ENCODE assay signal across 8 cellular contexts in genomic region chr9:70392189-70392588, GRCh38. TPM values are rescaled to one million over a fixed set of nuclear protein-coding genes. Genes with fewer than 3 reads are reported as not detected.
A peak's percentile ranks its signal among the peaks of the same experiment; 100 is the strongest.
DNase-seq lines count a peak whose midpoint lies in the region; ATAC-seq lines count a peak whose summit lies in the region.

No MANE protein-coding gene starts in this region.

- peak overlapping the region; percentile 80 to 94 (median 87) for H3K27ac Mint-ChIP-seq in immature natural killer cell

- peaks cover 2% of the 10 kb centered on the region in 3 donors for H3K27me3 Mint-ChIP-seq in immature natural killer cell (ENCODE audit: low read depth in 3 of 3)

- peak overlapping the region; percentile 52 to 76 (median 67) for H3K4me3 Mint-ChIP-seq in immature natural killer cell

- intact Hi-C loops in Right ventricle myocardium inferior (cut with DNase I) (loop anchor here (2.0 to 5.0 kb wide), 3 partner anchors 19 to 210 kb away; no protein-coding TSS in a partner anchor), cardiac septum (cut with DNase I) (no loop called here)

- no peaks in the 10 kb centered on the region for H3K9me3 Mint-ChIP-seq in immature natural killer cell

- H3K4me1 Mint-ChIP-seq in immature natural killer cell, result peaks cover 83 to 89% of the 10 kb centered on the region in 2 donors

- peaks cover 0 to 6% (median 0%) of the 10 kb centered on the region in 3 donors for H3K36me3 Mint-ChIP-seq in immature natural killer cell

- DNase-seq in Right ventricle myocardium inferior (ENCODE audit: missing footprints), result no peak
- DNase-seq in cardiac septum (ENCODE audit: low spot score), result no peak
- peak; percentile 30 for DNase-seq in SK-N-DZ (ENCODE audit: low spot score)
- no peak for DNase-seq in immature natural killer cell
- no peak for DNase-seq in DMS79 (lab: John Stamatoyannopoulos, UW)
- no peak for DNase-seq in activated CD4-positive, alpha-beta T cell treated with anti-CD3 and anti-CD28 coated beads, Interleukin-2, amount 50 U/mL, for 48 hours

- ATAC-seq in Right ventricle myocardium inferior (peak; percentile 45), HG02588 (IDR thresholded peaks at IDR 0.05; ENCODE audit: unreplicated experiment) (no peak), GM19397 (IDR thresholded peaks at IDR 0.05; ENCODE audit: unreplicated experiment) (no peak)

RNA-seq across cellular contexts. Expression of gene KLF9, which starts 22.3 kb away (rescaled TPM):
- total RNA-seq in Right ventricle myocardium inferior (52.6 TPM), cardiac septum (19.0 TPM)
- 4.2 and 4.3 TPM in 2 replicates for polyA plus RNA-seq in SK-N-DZ (2014; cell fraction: cytosol; rRNA removed)
- polyA plus RNA-seq in SK-N-DZ (2014; cell fraction: nucleus; rRNA removed), result 1.3 and 3.6 TPM in 2 replicates
- polyA plus RNA-seq in immature natural killer cell, result 1 to 10 TPM; 1.1 to 3.0 (median 1.3) TPM
